In genomic region chr12:22624573-22624907, GRCh38 we compare ENCODE assay signal across 8 cellular contexts. TPM values are rescaled to one million over a fixed set of nuclear protein-coding genes. Genes with fewer than 3 reads are reported as not detected.
DNase-seq lines count a peak whose midpoint lies in the region; ATAC-seq and TF ChIP-seq lines count a peak whose summit lies in the region.

No MANE protein-coding gene starts in this region.

- peak overlapping the region; percentile 95 for H3K4me3 Mint-ChIP-seq in activated naive CD4-positive, alpha-beta T cell treated with anti-CD3 and anti-CD28 coated beads, Interleukin-2, amount 10 ng/mL, durations not matched to agents 7 days and 5 days

- peak overlapping the region; percentile 97 for H3K27ac ChIP-seq in Panc1 (ENCODE audit: low read length)

- peaks cover 3% of the 10 kb centered on the region; the same call in 1 of the 2 replicates for H3K36me3 ChIP-seq in Panc1 (ENCODE audit: control insufficient read depth, insufficient read depth, low read length)
- H3K36me3 ChIP-seq in neuron (ENCODE audit: insufficient read depth, low read length), result no peaks in the 10 kb centered on the region

- peaks cover 35% of the 10 kb centered on the region for H3K4me1 Mint-ChIP-seq in activated naive CD4-positive, alpha-beta T cell treated with anti-CD3 and anti-CD28 coated beads, Interleukin-2, amount 10 ng/mL, durations not matched to agents 7 days and 5 days

- CTCF ChIA-PET in activated naive CD4-positive, alpha-beta T cell treated with anti-CD3 and anti-CD28 coated beads, Interleukin-2, amount 10 ng/mL, durations not matched to agents 7 days and 5 days (lab: Charles Lee), result interaction anchor here (1.0 kb wide), 1 partner anchor 80 kb away, joined by 4 read pairs; the partner anchor contains the start of gene C2CD5
- CTCF ChIA-PET in Panc1 (lab: Charles Lee), result no interaction called here

- H3K9me3 Mint-ChIP-seq in activated naive CD4-positive, alpha-beta T cell treated with anti-CD3 and anti-CD28 coated beads, Interleukin-2, amount 10 ng/mL, durations not matched to agents 7 days and 5 days, result peaks cover 2% of the 10 kb centered on the region

- H3K4me3 ChIP-seq in Panc1 (ENCODE audit: low read depth in 2 of 2, low read length in 2 of 2) (peak overlapping the region; percentile 92 to 98), epithelial cell of proximal tubule (ENCODE audit: low read depth, low read length) (peak overlapping the region; percentile 95), neuron (ENCODE audit: low read length) (peak overlapping the region; percentile 56)

- H3K27ac Mint-ChIP-seq in activated naive CD4-positive, alpha-beta T cell treated with anti-CD3 and anti-CD28 coated beads, Interleukin-2, amount 10 ng/mL, durations not matched to agents 7 days and 5 days, result peak overlapping the region; percentile 91

- H2AFZ ChIP-seq in neuron (ENCODE audit: low read depth, low read length), result peak overlapping the region; percentile 91

- in situ Hi-C loops in Panc1 (cut with HindIII; ENCODE audit: low pct_unique_long_range_greater_than_20kb, low sequenced_read_pairs), result no loop called here

- peaks cover 2% of the 10 kb centered on the region for H3K36me3 Mint-ChIP-seq in activated naive CD4-positive, alpha-beta T cell treated with anti-CD3 and anti-CD28 coated beads, Interleukin-2, amount 10 ng/mL, durations not matched to agents 7 days and 5 days

- TSS peak; percentile 98 for BruUV-seq in Panc1 (replicated peaks; lab: Mats Ljungman, UMichigan)

- ATAC-seq in Panc1 (peak; percentile 73), GM18861 (IDR thresholded peaks at IDR 0.05; ENCODE audit: unreplicated experiment) (no peak)

- H3K27me3 Mint-ChIP-seq in activated naive CD4-positive, alpha-beta T cell treated with anti-CD3 and anti-CD28 coated beads, Interleukin-2, amount 10 ng/mL, durations not matched to agents 7 days and 5 days, result peaks cover 15% of the 10 kb centered on the region

- POLR2A ChIA-PET in Panc1 (lab: Charles Lee), result interaction anchor here (0.6 to 0.8 kb wide), 2 partner anchors 36 to 79 kb away, joined by 3 read pairs; no protein-coding TSS in a partner anchor

- H3K9me3 ChIP-seq in Panc1 (ENCODE audit: control insufficient read depth, insufficient read depth, low read depth, low read length) (no peaks in the 10 kb centered on the region), neuron (ENCODE audit: low read length) (no peaks in the 10 kb centered on the region)

- no peak for TF ChIP-seq CTCF in Panc1 (IDR thresholded peaks at IDR 0.05)
- TF ChIP-seq CTCF in epithelial cell of proximal tubule (conservative IDR thresholded peaks at IDR 0.05; ENCODE audit: low read depth, low read length), result no peak

- H3K4me1 ChIP-seq in Panc1 (ENCODE audit: control insufficient read depth, insufficient read depth, low read length) (peaks cover 13% of the 10 kb centered on the region; the same call in 1 of the 2 replicates), neuron (ENCODE audit: insufficient read depth, low read length) (peaks cover 30% of the 10 kb centered on the region)

- DNase-seq in activated naive CD4-positive, alpha-beta T cell treated with anti-CD3 and anti-CD28 coated beads, Interleukin-2, amount 10 ng/mL, durations not matched to agents 7 days and 5 days, result peak; percentile 23
- no peak for DNase-seq in activated naive CD4-positive, alpha-beta T cell treated with anti-CD3 and anti-CD28 coated beads, Interleukin-2, amount 50 U/mL, for 16 hours
- DNase-seq in Panc1 (ENCODE audit: low read depth, low spot score), result no peak
- DNase-seq in epithelial cell of proximal tubule (ENCODE audit: low read depth), result no peak
- no peak for DNase-seq in islet precursor cell
- no peak for DNase-seq in SIG-M5 (lab: John Stamatoyannopoulos, UW)

- no peaks in the 10 kb centered on the region for H3K27me3 ChIP-seq in Panc1 (ENCODE audit: control insufficient read depth, insufficient read depth, low read length)
- H3K27me3 ChIP-seq in neuron (ENCODE audit: insufficient read depth, low read length), result no peaks in the 10 kb centered on the region

- intact Hi-C loops in Panc1 (cut with micrococcal nuclease; ENCODE audit: unreplicated experiment), result no loop called here

RNA-seq across cellular contexts. Expression of gene ETNK1, which starts 0.4 kb away (rescaled TPM):
- 43.1 TPM for total RNA-seq in Panc1 (2021; ENCODE audit: unreplicated experiment)
- polyA plus RNA-seq in Panc1 (2012; ENCODE audit: insufficient read length), result 9.6 TPM
- 21.1 and 24.4 TPM in 2 replicates for total RNA-seq in epithelial cell of proximal tubule
